In the genomic region with DNA sequence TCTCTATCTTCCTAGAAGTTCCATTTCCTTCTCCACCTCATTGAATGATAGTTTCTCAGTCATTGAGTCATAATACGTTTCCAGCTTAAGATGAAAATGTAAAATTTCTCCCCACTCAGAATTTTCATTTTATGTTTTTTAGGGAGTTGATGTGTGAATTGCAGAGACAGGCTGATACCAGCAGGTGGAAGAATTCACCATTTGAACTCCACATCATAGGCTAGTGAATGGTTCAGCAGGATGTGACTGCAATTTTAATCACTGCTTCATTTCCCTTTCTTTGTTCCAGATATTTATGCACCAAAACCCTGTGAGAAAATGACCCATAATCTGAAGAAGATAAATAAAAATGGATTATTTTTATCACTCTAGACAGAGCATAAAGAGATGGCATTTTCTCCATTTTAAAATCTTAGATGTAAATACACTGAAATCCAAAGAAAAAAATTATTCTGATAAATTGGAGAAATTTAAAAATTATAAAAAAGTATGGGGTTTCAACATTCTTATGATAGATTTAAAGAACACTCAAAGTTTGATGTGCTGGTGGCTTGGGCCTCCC, we compare ENCODE assay signal across 8 cellular contexts. TPM values are rescaled to one million over a fixed set of nuclear protein-coding genes. Genes with fewer than 3 reads are reported as not detected.
A peak's percentile ranks its signal among the peaks of the same experiment; 100 is the strongest.
DNase-seq lines count a peak whose midpoint lies in the region; ATAC-seq, FAIRE-seq and TF ChIP-seq lines count a peak whose summit lies in the region.

No MANE protein-coding gene starts in this region.

- no peaks in the 10 kb centered on the region for H3K36me3 ChIP-seq in astrocyte (ENCODE audit: insufficient read depth, low read length)

- H3K27me3 ChIP-seq in astrocyte (ENCODE audit: insufficient read depth, low read length) = no peaks in the 10 kb centered on the region

- FAIRE-seq in astrocyte (lab: Jason Lieb, UNC) = peak; percentile 71

- no peaks in the 10 kb centered on the region for H3K79me2 ChIP-seq in astrocyte (ENCODE audit: insufficient read depth, low read length)

- no peak overlapping the region for H3K4me3 ChIP-seq in astrocyte (ENCODE audit: insufficient read depth, low read depth, low read length)

- peak; percentile 69 for TF ChIP-seq CTCF in astrocyte (IDR thresholded peaks at IDR 0.05; ENCODE audit: insufficient read depth, low read depth, low read length)

- no peaks in the 10 kb centered on the region for H4K20me1 ChIP-seq in astrocyte (ENCODE audit: insufficient read depth, low read length)

- peak overlapping the region; percentile 93 for H3K27ac ChIP-seq in astrocyte (ENCODE audit: low read depth, low read length)

- no peaks in the 10 kb centered on the region for H3K36me3 Mint-ChIP-seq in activated naive CD4-positive, alpha-beta T cell treated with anti-CD3 and anti-CD28 coated beads, Interleukin-2, amount 50 U/mL, for 72 hours
- no peaks in the 10 kb centered on the region for H3K36me3 Mint-ChIP-seq in astrocyte (ENCODE audit: low read depth, unreplicated experiment)
- H3K36me3 Mint-ChIP-seq in stimulated activated naive B cell treated with anti-CD40 and anti-IgM and Interleukin-4, amounts not matched to agents 10 μg/mL and 1 μg/mL and 100 μg/mL, for 72 hours = no peaks in the 10 kb centered on the region

- peaks cover 10% of the 10 kb centered on the region for H3K4me1 Mint-ChIP-seq in astrocyte (ENCODE audit: low read depth, unreplicated experiment)
- peaks cover 6 to 7% of the 10 kb centered on the region in 2 donors for H3K4me1 Mint-ChIP-seq in stimulated activated naive B cell treated with anti-CD40 and anti-IgM and Interleukin-4, amounts not matched to agents 10 μg/mL and 1 μg/mL and 100 μg/mL, for 72 hours

- H3K4me3 Mint-ChIP-seq in astrocyte (ENCODE audit: unreplicated experiment) = no peak overlapping the region
- no peak overlapping the region for H3K4me3 Mint-ChIP-seq in stimulated activated naive B cell treated with anti-CD40 and anti-IgM and Interleukin-4, amounts not matched to agents 10 μg/mL and 1 μg/mL and 100 μg/mL, for 72 hours

- H3K9ac ChIP-seq in astrocyte (ENCODE audit: low read length) = peak overlapping the region; percentile 70

- peak; percentile 43 to 59 for ATAC-seq in activated naive CD4-positive, alpha-beta T cell treated with anti-CD3 and anti-CD28 coated beads, Interleukin-2, amount 50 U/mL, for 72 hours
- ATAC-seq in stimulated activated naive B cell treated with anti-CD40 and anti-IgM and Interleukin-4, amounts not matched to agents 10 μg/mL and 1 μg/mL and 100 μg/mL, for 72 hours (replicated peaks) = peak; percentile 46 to 54
- ATAC-seq in GM21723 (IDR thresholded peaks at IDR 0.05; ENCODE audit: unreplicated experiment) = no peak

- no peaks in the 10 kb centered on the region for H3K27me3 Mint-ChIP-seq in astrocyte (ENCODE audit: low read depth, unreplicated experiment)
- no peaks in the 10 kb centered on the region for H3K27me3 Mint-ChIP-seq in stimulated activated naive B cell treated with anti-CD40 and anti-IgM and Interleukin-4, amounts not matched to agents 10 μg/mL and 1 μg/mL and 100 μg/mL, for 72 hours

- H3K9me3 ChIP-seq in astrocyte (ENCODE audit: insufficient read depth, low read depth, low read length) = no peaks in the 10 kb centered on the region

- H3K4me1 ChIP-seq in astrocyte (ENCODE audit: insufficient read depth, low read length) = peaks cover 10% of the 10 kb centered on the region

- DNase-seq in activated naive CD4-positive, alpha-beta T cell treated with anti-CD3 and anti-CD28 coated beads, Interleukin-2, amount 50 U/mL, for 72 hours (ENCODE audit: low spot score in 2 of 2) = no peak
- no peak for DNase-seq in activated naive CD4-positive, alpha-beta T cell (lab: John Stamatoyannopoulos, UW)
- peak; percentile 8 for DNase-seq in NCI-H146 treated with DMSO at 0.1 percent for 48 hours (lab: John Stamatoyannopoulos, UW; ENCODE audit: unreplicated experiment)
- DNase-seq in astrocyte (ENCODE audit: low read depth) = peak; percentile 48
- peak; percentile 31 for DNase-seq in iPS-NIHi11 (ENCODE audit: low spot score)
- DNase-seq in stimulated activated naive B cell treated with anti-CD40 and anti-IgM and Interleukin-4, amounts not matched to agents 10 μg/mL and 1 μg/mL and 100 μg/mL, for 72 hours = no peak
- no peak for DNase-seq in ecto neural progenitor cell (ENCODE audit: low spot score)

- peak overlapping the region; percentile 69 for H3K4me2 ChIP-seq in astrocyte (ENCODE audit: low read length)

- H2AFZ ChIP-seq in astrocyte (ENCODE audit: low read depth, low read length) = no peak overlapping the region

- peak overlapping the region; percentile 77 to 82 for H3K27ac Mint-ChIP-seq in activated naive CD4-positive, alpha-beta T cell treated with anti-CD3 and anti-CD28 coated beads, Interleukin-2, amount 50 U/mL, for 72 hours
- H3K27ac Mint-ChIP-seq in astrocyte (ENCODE audit: unreplicated experiment) = peak overlapping the region; percentile 100
- H3K27ac Mint-ChIP-seq in stimulated activated naive B cell treated with anti-CD40 and anti-IgM and Interleukin-4, amounts not matched to agents 10 μg/mL and 1 μg/mL and 100 μg/mL, for 72 hours = no peak overlapping the region

- H3K9me3 Mint-ChIP-seq in activated naive CD4-positive, alpha-beta T cell treated with anti-CD3 and anti-CD28 coated beads, Interleukin-2, amount 50 U/mL, for 72 hours = no peaks in the 10 kb centered on the region
- H3K9me3 Mint-ChIP-seq in astrocyte (ENCODE audit: unreplicated experiment) = no peaks in the 10 kb centered on the region
- H3K9me3 Mint-ChIP-seq in stimulated activated naive B cell treated with anti-CD40 and anti-IgM and Interleukin-4, amounts not matched to agents 10 μg/mL and 1 μg/mL and 100 μg/mL, for 72 hours = no peaks in the 10 kb centered on the region

RNA-seq across cellular contexts. Expression of a gene that starts 10.6 kb away (rescaled TPM):
- 1 to 10 TPM in 1 of 2 donors, under 1 TPM in 1; 0.30 to 1.8 TPM for total RNA-seq in activated naive CD4-positive, alpha-beta T cell treated with anti-CD3 and anti-CD28 coated beads, Interleukin-2, amount 50 U/mL, for 72 hours
- total RNA-seq in astrocyte = 97.6 and 104 TPM in 2 replicates

Comparison
In these comparisons a context has a peak if more than half of its experiments do, and no peak if none do; other contexts are left out.
1. DNase-seq: peak in NCI-H146 treated with DMSO at 0.1 percent for 48 hours (single experiment), astrocyte (single experiment) and iPS-NIHi11 (single experiment); none in activated naive CD4-positive, alpha-beta T cell treated with anti-CD3 and anti-CD28 coated beads, Interleukin-2, amount 50 U/mL, for 72 hours (0 of 2), activated naive CD4-positive, alpha-beta T cell (0 of 4), stimulated activated naive B cell treated with anti-CD40 and anti-IgM and Interleukin-4, amounts not matched to agents 10 μg/mL and 1 μg/mL and 100 μg/mL, for 72 hours (single experiment) and ecto neural progenitor cell (single experiment).
2. RNA of a gene that starts 10.6 kb away (total RNA-seq): 97.6 to 104 TPM in astrocyte; 0.30 to 1.8 TPM in activated naive CD4-positive, alpha-beta T cell treated with anti-CD3 and anti-CD28 coated beads, Interleukin-2, amount 50 U/mL, for 72 hours; every median in the first group is over 10 times any median in the second.